23 cellular contexts compared by ENCODE assay signal in genomic region chr17:67633751-67634191, GRCh38.
DNase-seq lines count a peak whose midpoint lies in the region; ATAC-seq, FAIRE-seq and TF ChIP-seq lines count a peak whose summit lies in the region.
"Had no signal": no experiment of that assay in that cellular context is flagged by ENCODE, and none has a peak within 500 bp of the region (broad histone marks: within the 10 kb centered on the region; RNA-seq: fewer than 3 reads in every experiment).

No MANE protein-coding gene starts in this region.

- H3K27ac ChIP-seq in left ventricle myocardium inferior (replicated peaks) (peak overlapping the region; percentile 83), parathyroid adenoma (peak overlapping the region; percentile 58), upper lobe of right lung (no peak overlapping the region)
- H3K27ac ChIP-seq: SK-N-MC, thoracic aorta had no signal

- no peaks in the 10 kb centered on the region for H3K79me2 ChIP-seq in parathyroid adenoma

- no peak for FAIRE-seq in urothelium cell line (lab: Jason Lieb, UNC)
- FAIRE-seq: bronchial epithelial cell, G401.6, keratinocyte had no signal

- ATAC-seq in upper lobe of right lung, result no peak
- ATAC-seq: naive thymus-derived CD4-positive, alpha-beta T cell had no signal

- H3K4me2 ChIP-seq in parathyroid adenoma (ENCODE audit: low read length), result no peak overlapping the region

- no peak overlapping the region for H3K9ac ChIP-seq in parathyroid adenoma

- H3K36me3 ChIP-seq in left ventricle myocardium inferior (peaks cover 16% of the 10 kb centered on the region), parathyroid adenoma (ENCODE audit: control insufficient read depth, insufficient read depth, low read length) (no peaks in the 10 kb centered on the region), upper lobe of right lung (peaks cover 5% of the 10 kb centered on the region)
- H3K36me3 ChIP-seq: thoracic aorta had no signal

- DNase-seq in fibroblast of mammary gland (ENCODE audit: low read depth) (peak; percentile 33), left ventricle myocardium inferior (peak; percentile 44), upper lobe of right lung (peak; percentile 9), urothelium cell line (ENCODE audit: low spot score) (no peak), LoVo (ENCODE audit: low spot score) (no peak), UCSD-AML1 (lab: John Stamatoyannopoulos, UW; ENCODE audit: unreplicated experiment) (no peak)
- DNase-seq: activated B cell treated with CpG ODN at 0.5 μM for 24 hours; activated CD4-positive, alpha-beta T cell treated with anti-CD3 and anti-CD28 coated beads, Interleukin-2, amount 50 U/mL, for 48 hours; activated gamma-delta T cell treated with Interleukin-2 at 50 U/mL for 16 hours; amniotic stem cell; CD4-positive, alpha-beta memory T cell; DMS153; KBM-7; naive thymus-derived CD4-positive, alpha-beta T cell; NCI-H1436 treated with DMSO at 0.1 percent for 48 hours; NCI-H524 treated with DMSO at 0.1 percent for 48 hours had no signal

- intact Hi-C loops in left ventricle myocardium inferior (cut with micrococcal nuclease) (no loop called here), upper lobe of right lung (cut with DNase I) (no loop called here)

- no peak overlapping the region for H3K4me3 ChIP-seq in fibroblast of mammary gland (ENCODE audit: control insufficient read depth, low read depth, low read length)
- H3K4me3 ChIP-seq in left ventricle myocardium inferior, result no peak overlapping the region
- H3K4me3 ChIP-seq in parathyroid adenoma (ENCODE audit: low read depth, low read length), result no peak overlapping the region
- no peak overlapping the region for H3K4me3 ChIP-seq in upper lobe of right lung
- H3K4me3 ChIP-seq: HAP-1, SK-N-MC, thoracic aorta had no signal

- H3K27me3 ChIP-seq in left ventricle myocardium inferior (ENCODE audit: low read depth) (no peaks in the 10 kb centered on the region), parathyroid adenoma (ENCODE audit: control insufficient read depth, insufficient read depth, low read length) (no peaks in the 10 kb centered on the region), upper lobe of right lung (no peaks in the 10 kb centered on the region)

- H3K4me1 ChIP-seq in left ventricle myocardium inferior (peaks cover 64% of the 10 kb centered on the region), parathyroid adenoma (peaks cover 8% of the 10 kb centered on the region), upper lobe of right lung (peaks cover 6% of the 10 kb centered on the region)
- H3K4me1 ChIP-seq: HAP-1 had no signal

- no peak overlapping the region for H2AFZ ChIP-seq in parathyroid adenoma

- TF ChIP-seq CTCF in fibroblast of mammary gland (conservative IDR thresholded peaks at IDR 0.05; ENCODE audit: control insufficient read depth, insufficient read depth, low read depth, low read length) (no peak), left ventricle myocardium inferior (IDR thresholded peaks at IDR 0.05; ENCODE audit: borderline replicate concordance) (no peak), parathyroid adenoma (IDR thresholded peaks at IDR 0.05) (no peak), upper lobe of right lung (IDR thresholded peaks at IDR 0.05) (no peak)

- H3K9me3 ChIP-seq in left ventricle myocardium inferior (replicated peaks), result no peaks in the 10 kb centered on the region
- H3K9me3 ChIP-seq in parathyroid adenoma (ENCODE audit: control insufficient read depth, low read length), result no peaks in the 10 kb centered on the region
- H3K9me3 ChIP-seq in upper lobe of right lung, result no peaks in the 10 kb centered on the region
- H3K9me3 ChIP-seq: HAP-1, thoracic aorta had no signal

Comparison
In these comparisons a context has a peak if more than half of its experiments do, and no peak if none do; other contexts are left out.
1. DNase-seq: peak in fibroblast of mammary gland (single experiment), left ventricle myocardium inferior (single experiment) and upper lobe of right lung (single experiment); none in urothelium cell line (single experiment), LoVo (single experiment) and UCSD-AML1 (single experiment).